1 cellular context compared by ENCODE assay signal in genomic region chr3:127171721-127172120, GRCh38.
TF ChIP-seq lines count a peak whose summit lies in the region.

No MANE protein-coding gene starts in this region.

TF ChIP-seq in SK-N-SH, 30 proteins besides CTCF, POLR2A, EP300 and RAD21 (continued from another document):
- TF ChIP-seq IRF3 (IDR thresholded peaks at IDR 0.05; ENCODE audit: low read depth, low read length) (no peak), MXI1 (IDR thresholded peaks at IDR 0.05; ENCODE audit: low read depth, low read length) (no peak), SMC3 (IDR thresholded peaks at IDR 0.05; ENCODE audit: low read depth, low read length) (no peak), TCF12 (IDR thresholded peaks at IDR 0.05) (no peak), GATA2 (CRISPR knock-in tag; IDR thresholded peaks at IDR 0.05) (no peak), RFX5 (IDR thresholded peaks at IDR 0.05; ENCODE audit: low read length) (no peak), JUND (IDR thresholded peaks at IDR 0.05) (no peak), GABPA (IDR thresholded peaks at IDR 0.05; ENCODE audit: low read depth) (no peak)
TF ChIP-seq in SK-N-SH: peak in this region for 0.
